27 cellular contexts compared by ENCODE assay signal in genomic region chr4:52993771-52994170, GRCh38.
"Had no signal": no experiment of that assay in that cellular context is flagged by ENCODE, and none has a peak within 500 bp of the region (broad histone marks: within the 10 kb centered on the region; RNA-seq: fewer than 3 reads in every experiment).

No MANE protein-coding gene starts in this region.

- H3K4me1 Mint-ChIP-seq: activated CD4-positive, alpha-beta memory T cell treated with anti-CD3 and anti-CD28 coated beads, Interleukin-2, amount 10 ng/mL, durations not matched to agents 7 days and 5 days; activated T-helper 17 cell treated with anti-CD3 and anti-CD28 coated beads, Interleukin-2, amount 50 U/mL, for 72 hours; central memory CD8-positive, alpha-beta T cell; naive B cell had no signal

- DNase-seq: activated CD4-positive, alpha-beta memory T cell treated with anti-CD3 and anti-CD28 coated beads, Interleukin-2, amount 10 ng/mL, durations not matched to agents 7 days and 5 days; activated CD4-positive, alpha-beta T cell treated with anti-CD3 and anti-CD28 coated beads for 48 hours; activated CD8-positive, alpha-beta memory T cell treated with anti-CD3 and anti-CD28 coated beads, Interleukin-2, amount 50 U/mL, for 48 hours; activated gamma-delta T cell treated with Interleukin-2 at 50 U/mL for 16 hours; activated T-cell treated with anti-CD3 and anti-CD28 coated beads, Interleukin-2, amount 50 U/mL, for 24 hours; dermis blood vessel endothelial cell; effector CD4-positive, alpha-beta T cell; foreskin melanocyte; hypothalamus; naive B cell; SK-N-SH; stimulated activated naive CD4-positive, alpha-beta T cell; SW 1271; T-helper 17 cell; T1000; WERI-Rb-1 had no signal

- H3K27me3 Mint-ChIP-seq: activated CD4-positive, alpha-beta memory T cell treated with anti-CD3 and anti-CD28 coated beads, Interleukin-2, amount 10 ng/mL, durations not matched to agents 7 days and 5 days; activated T-cell treated with anti-CD3 and anti-CD28 coated beads, Interleukin-2, amount 50 U/mL, for 24 hours; activated T-helper 17 cell treated with anti-CD3 and anti-CD28 coated beads, Interleukin-2, amount 50 U/mL, for 72 hours; central memory CD8-positive, alpha-beta T cell; naive B cell; T-helper 17 cell had no signal

- H3K36me3 Mint-ChIP-seq: naive B cell had no signal

- H3K27ac ChIP-seq: breast epithelium, esophagus muscularis mucosa, pancreas, prostate gland, vagina, WERI-Rb-1 had no signal

- H3K9me3 Mint-ChIP-seq: activated CD4-positive, alpha-beta memory T cell treated with anti-CD3 and anti-CD28 coated beads, Interleukin-2, amount 10 ng/mL, durations not matched to agents 7 days and 5 days; activated naive CD4-positive, alpha-beta T cell treated with anti-CD3 and anti-CD28 coated beads, Interleukin-2, amount 50 U/mL, for 72 hours; activated T-helper 17 cell treated with anti-CD3 and anti-CD28 coated beads, Interleukin-2, amount 50 U/mL, for 72 hours; central memory CD8-positive, alpha-beta T cell; type B pancreatic cell had no signal

- H3K4me3 ChIP-seq: breast epithelium, esophagus muscularis mucosa, lung, pancreas, prostate gland, vagina had no signal

- H3K36me3 ChIP-seq: breast epithelium, esophagus muscularis mucosa, pancreas, prostate gland, vagina, WERI-Rb-1 had no signal

- H3K27me3 ChIP-seq: breast epithelium, esophagus muscularis mucosa, pancreas, vagina had no signal

- H3K27ac Mint-ChIP-seq: activated CD4-positive, alpha-beta memory T cell treated with anti-CD3 and anti-CD28 coated beads, Interleukin-2, amount 10 ng/mL, durations not matched to agents 7 days and 5 days; activated T-cell treated with anti-CD3 and anti-CD28 coated beads, Interleukin-2, amount 50 U/mL, for 24 hours; activated T-helper 17 cell treated with anti-CD3 and anti-CD28 coated beads, Interleukin-2, amount 50 U/mL, for 72 hours; naive B cell; T-helper 17 cell; type B pancreatic cell had no signal

- H3K9me3 ChIP-seq: breast epithelium, esophagus muscularis mucosa, pancreas, prostate gland, SK-N-SH, vagina had no signal

- H3K4me3 Mint-ChIP-seq: activated CD4-positive, alpha-beta memory T cell treated with anti-CD3 and anti-CD28 coated beads, Interleukin-2, amount 10 ng/mL, durations not matched to agents 7 days and 5 days; activated T-cell treated with anti-CD3 and anti-CD28 coated beads, Interleukin-2, amount 50 U/mL, for 24 hours; activated T-helper 17 cell treated with anti-CD3 and anti-CD28 coated beads, Interleukin-2, amount 50 U/mL, for 72 hours; central memory CD8-positive, alpha-beta T cell; naive B cell; T-helper 17 cell; type B pancreatic cell had no signal

- ATAC-seq: activated CD4-positive, CD25-positive, alpha-beta regulatory T cell treated with anti-CD3 and anti-CD28 coated beads, Interleukin-2, amount 50 U/mL, for 24 hours; activated naive CD4-positive, alpha-beta T cell treated with anti-CD3 and anti-CD28 coated beads, Interleukin-2, amount 50 U/mL, for 72 hours; activated T-helper 17 cell treated with anti-CD3 and anti-CD28 coated beads, Interleukin-2, amount 50 U/mL, for 72 hours; pancreas; T-helper 17 cell had no signal

- H3K4me1 ChIP-seq: prostate gland had no signal
